15 cellular contexts compared by ENCODE assay signal in genomic region chr5:154698681-154699275, GRCh38.
"Had no signal": no experiment of that assay in that cellular context is flagged by ENCODE, and none has a peak within 500 bp of the region (broad histone marks: within the 10 kb centered on the region; RNA-seq: fewer than 3 reads in every experiment).

No MANE protein-coding gene starts in this region.

- H3K27me3 Mint-ChIP-seq: activated naive CD8-positive, alpha-beta T cell treated with anti-CD3 and anti-CD28 coated beads, Interleukin-2, amount 50 U/mL, for 24 hours had no signal

- H3K4me3 Mint-ChIP-seq: activated naive CD4-positive, alpha-beta T cell treated with anti-CD3 and anti-CD28 coated beads for 36 hours; activated naive CD8-positive, alpha-beta T cell treated with anti-CD3 and anti-CD28 coated beads, Interleukin-2, amount 50 U/mL, for 24 hours had no signal

- H3K27ac Mint-ChIP-seq: activated naive CD4-positive, alpha-beta T cell treated with anti-CD3 and anti-CD28 coated beads for 36 hours; activated naive CD8-positive, alpha-beta T cell treated with anti-CD3 and anti-CD28 coated beads, Interleukin-2, amount 50 U/mL, for 24 hours; activated T-helper 2 cell treated with anti-CD3 and anti-CD28 coated beads, Interferon-gamma antibody, Interleukin-2, Interleukin-4, amounts not matched to agents 10 μg/mL and 5 μg/mL and 100 μg/mL, durations not matched to agents 14 hours and 24 hours and 36 hours had no signal

- H3K4me1 Mint-ChIP-seq: activated naive CD8-positive, alpha-beta T cell treated with anti-CD3 and anti-CD28 coated beads, Interleukin-2, amount 50 U/mL, for 24 hours had no signal

- ATAC-seq: activated naive CD8-positive, alpha-beta T cell treated with anti-CD3 and anti-CD28 coated beads, Interleukin-2, amount 50 U/mL, for 24 hours; pancreas; stimulated activated naive CD8-positive, alpha-beta T cell treated with anti-CD3 and anti-CD28 coated beads, Interleukin-15, Interleukin-2, amounts not matched to agents 100 U/mL and 50 U/mL, for 24 hours had no signal

- DNase-seq: activated CD4-positive, alpha-beta T cell treated with anti-CD3 and anti-CD28 coated beads for 1 hour; activated CD4-positive, alpha-beta T cell treated with anti-CD3 and anti-CD28 coated beads, Interleukin-2, amount 50 U/mL, for 48 hours; activated naive CD4-positive, alpha-beta T cell treated with anti-CD3 and anti-CD28 coated beads for 36 hours; activated naive CD8-positive, alpha-beta T cell treated with anti-CD3 and anti-CD28 coated beads, Interleukin-2, amount 50 U/mL, for 24 hours; dorsolateral prefrontal cortex; hypothalamus; kidney glomerular epithelial cell; pancreas; retina; small intestine; stimulated activated naive CD8-positive, alpha-beta T cell treated with anti-CD3 and anti-CD28 coated beads, Interleukin-15, Interleukin-2, amounts not matched to agents 100 U/mL and 50 U/mL, for 24 hours; trophoblast cell had no signal

- H3K27ac ChIP-seq: dorsolateral prefrontal cortex, pancreas had no signal

- H3K36me3 ChIP-seq: pancreas had no signal

- H3K27me3 ChIP-seq: dorsolateral prefrontal cortex, pancreas had no signal

- H3K9me3 Mint-ChIP-seq: activated naive CD4-positive, alpha-beta T cell treated with anti-CD3 and anti-CD28 coated beads for 36 hours; activated naive CD8-positive, alpha-beta T cell treated with anti-CD3 and anti-CD28 coated beads, Interleukin-2, amount 50 U/mL, for 24 hours; activated T-helper 2 cell treated with anti-CD3 and anti-CD28 coated beads, Interferon-gamma antibody, Interleukin-2, Interleukin-4, amounts not matched to agents 10 μg/mL and 5 μg/mL and 100 μg/mL, durations not matched to agents 14 hours and 24 hours and 36 hours had no signal

- H3K4me3 ChIP-seq: dorsolateral prefrontal cortex, pancreas had no signal

- FAIRE-seq: astrocyte, bronchial epithelial cell, pancreas, small intestine had no signal

- H3K9me3 ChIP-seq: pancreas had no signal
